Comparison of ENCODE assay signal across 14 cellular contexts in genomic region chr17:16464001-16464640, GRCh38. TPM values are rescaled to one million over a fixed set of nuclear protein-coding genes. Genes with fewer than 3 reads are reported as not detected.
DNase-seq lines count a peak whose midpoint lies in the region; ATAC-seq and TF ChIP-seq lines count a peak whose summit lies in the region.
"Had no signal": no experiment of that assay in that cellular context is flagged by ENCODE, and none has a peak within 500 bp of the region (broad histone marks: within the 10 kb centered on the region; RNA-seq: fewer than 3 reads in every experiment).

No MANE protein-coding gene starts in this region.

- TF ChIP-seq POLR2A in body of pancreas (IDR thresholded peaks at IDR 0.05), result no peak

- H3K79me2 ChIP-seq in H9 (ENCODE audit: insufficient read depth, low read length), result no peaks in the 10 kb centered on the region
- no peaks in the 10 kb centered on the region for H3K79me2 ChIP-seq in osteoblast (ENCODE audit: insufficient read depth, low read length)

- H3K4me1 ChIP-seq in BLaER1 (peaks cover 30% of the 10 kb centered on the region), H9 (ENCODE audit: insufficient read depth, low read length) (peaks cover 5% of the 10 kb centered on the region), body of pancreas (peaks cover 30% of the 10 kb centered on the region), osteoblast (ENCODE audit: insufficient read depth, low read length) (no peaks in the 10 kb centered on the region)
- H3K4me1 ChIP-seq: HAP-1 had no signal

- H4K20me1 ChIP-seq in BLaER1 (peaks cover 89% of the 10 kb centered on the region), H9 (ENCODE audit: control insufficient read depth, insufficient read depth, insufficient read length) (no peaks in the 10 kb centered on the region), osteoblast (ENCODE audit: insufficient read depth, low read length) (peaks cover 15% of the 10 kb centered on the region)

- no peak overlapping the region for H3K23ac ChIP-seq in H9 (ENCODE audit: insufficient read length, low read depth, low read length)

- H2BK5ac ChIP-seq in H9 (ENCODE audit: insufficient read length, low read length), result no peak overlapping the region

- no peak overlapping the region for H2BK15ac ChIP-seq in H9 (ENCODE audit: low read depth, low read length)

- H3K79me1 ChIP-seq in H9 (ENCODE audit: insufficient read depth, low read depth, low read length, poor library complexity, severe bottlenecking), result no peaks in the 10 kb centered on the region

- H3K36me3 ChIP-seq in BLaER1 (peaks cover 68% of the 10 kb centered on the region), body of pancreas (replicated peaks in 1 of 2; ENCODE audit: insufficient read depth in 1 of 2, low read depth in 2 of 2) (no peaks in the 10 kb centered on the region), osteoblast (ENCODE audit: insufficient read depth, low read length) (peaks cover 6% of the 10 kb centered on the region)
- H3K36me3 ChIP-seq: heart left ventricle, suprapubic skin had no signal

- H3K4ac ChIP-seq in H9 (ENCODE audit: low read depth, low read length), result no peak overlapping the region

- H4K5ac ChIP-seq in H9 (ENCODE audit: insufficient read length, low read depth, low read length), result no peak overlapping the region

- H3K27me3 ChIP-seq in BLaER1 (no peaks in the 10 kb centered on the region), H9 (ENCODE audit: insufficient read depth, low read length) (no peaks in the 10 kb centered on the region), body of pancreas (no peaks in the 10 kb centered on the region), osteoblast (ENCODE audit: insufficient read depth, low read length) (no peaks in the 10 kb centered on the region)
- H3K27me3 ChIP-seq: heart left ventricle, suprapubic skin had no signal

- H3K56ac ChIP-seq in H9 (ENCODE audit: insufficient read length, low read depth, low read length), result no peak overlapping the region

- no peak overlapping the region for H2AK5ac ChIP-seq in H9 (ENCODE audit: insufficient read length, low read length)

- H2AFZ ChIP-seq in H9 (ENCODE audit: low read length) (no peak overlapping the region), osteoblast (ENCODE audit: low read length) (no peak overlapping the region)

- WGBS in H9 (ENCODE audit: extremely low coverage, insufficient read length, low lambda C conversion rate), result no CpG with 5 or more reads among the region's 7 CpGs
- WGBS in body of pancreas, 2 donors, result 64 to 79% methylated on average over 6 to 7 of the region's 7 CpGs

- H2BK12ac ChIP-seq in H9 (ENCODE audit: insufficient read length, low read depth, low read length), result no peak overlapping the region

- peaks cover 0 to 12% (median 10%) of the 10 kb centered on the region in 3 experiments; a peak in 6 of 7 replicates for H3K36me3 Mint-ChIP-seq in H9 (ENCODE audit: insufficient read depth in 1 of 3, low read depth in 3 of 3)
- H3K36me3 Mint-ChIP-seq: activated naive CD8-positive, alpha-beta T cell treated with anti-CD3 and anti-CD28 coated beads for 36 hours had no signal

- intact Hi-C loops in body of pancreas (cut with DNase I), result no loop called here

- H3K27me3 Mint-ChIP-seq in H9 (ENCODE audit: low read depth), result no peaks in the 10 kb centered on the region
- H3K27me3 Mint-ChIP-seq: activated naive CD8-positive, alpha-beta T cell treated with anti-CD3 and anti-CD28 coated beads for 36 hours; CD4-positive, alpha-beta T cell had no signal

- no peak overlapping the region for H3K4me3 Mint-ChIP-seq in H9
- H3K4me3 Mint-ChIP-seq: activated naive CD8-positive, alpha-beta T cell treated with anti-CD3 and anti-CD28 coated beads for 36 hours; CD4-positive, alpha-beta T cell had no signal

- TF ChIP-seq CTCF in H9 (conservative IDR thresholded peaks at IDR 0.05) (no peak; the same call in 2 of the 3 replicates), body of pancreas (IDR thresholded peaks at IDR 0.05) (no peak), osteoblast (IDR thresholded peaks at IDR 0.05; ENCODE audit: extremely low read depth, low read depth, low read length) (no peak)

- no peaks in the 10 kb centered on the region for H3K9me3 Mint-ChIP-seq in H9
- H3K9me3 Mint-ChIP-seq: activated naive CD8-positive, alpha-beta T cell treated with anti-CD3 and anti-CD28 coated beads for 36 hours; CD4-positive, alpha-beta T cell had no signal

- no peak for DNase-seq in H9
- peak in 1 of 4 donors; percentile 36 for DNase-seq in body of pancreas
- peak; percentile 77 for DNase-seq in osteoblast (ENCODE audit: insufficient read length, low spot score, missing footprints)
- DNase-seq in LoVo (ENCODE audit: low spot score), result no peak
- no peak for DNase-seq in HuH-7.5 (ENCODE audit: low spot score)
- DNase-seq: activated CD4-positive, alpha-beta T cell treated with anti-CD3 and anti-CD28 coated beads for 4 hours; activated naive CD8-positive, alpha-beta T cell treated with anti-CD3 and anti-CD28 coated beads for 36 hours; CD4-positive, alpha-beta T cell; DND-41 had no signal

- 0 out of 2 replicates have a peak overlapping the region, but pooled peaks have one; percentile 16 for H3K27ac ChIP-seq in BLaER1
- no peak overlapping the region for H3K27ac ChIP-seq in H9 (ENCODE audit: insufficient read length, low read depth, low read length)
- peak overlapping the region in 2 of 4 donors; percentile 5 to 44 for H3K27ac ChIP-seq in body of pancreas
- H3K27ac ChIP-seq in osteoblast (ENCODE audit: low read depth, low read length), result no peak overlapping the region
- H3K27ac ChIP-seq: suprapubic skin had no signal

- no peak overlapping the region for H3K14ac ChIP-seq in H9 (ENCODE audit: insufficient read depth, low read length)

- H3K4me2 ChIP-seq in BLaER1 (peak overlapping the region; percentile 10), H9 (ENCODE audit: insufficient read depth, insufficient read length, low read length) (no peak overlapping the region), osteoblast (ENCODE audit: insufficient read depth, low read length) (no peak overlapping the region)

- H3K9me3 ChIP-seq in BLaER1, result no peaks in the 10 kb centered on the region
- H3K9me3 ChIP-seq in H9 (ENCODE audit: control insufficient read depth, low read depth, low read length), result no peaks in the 10 kb centered on the region
- H3K9me3 ChIP-seq in body of pancreas, result no peaks in the 10 kb centered on the region
- no peaks in the 10 kb centered on the region for H3K9me3 ChIP-seq in osteoblast (ENCODE audit: low read depth, low read length)
- H3K9me3 ChIP-seq: HAP-1, heart left ventricle, suprapubic skin had no signal

- no peak overlapping the region for H3T11ph ChIP-seq in H9 (ENCODE audit: low read length)

- H2BK20ac ChIP-seq in H9 (ENCODE audit: low read depth, low read length, poor library complexity, severe bottlenecking), result no peak overlapping the region

- H3K4me3 ChIP-seq in BLaER1 (no peak overlapping the region), body of pancreas (no peak overlapping the region), osteoblast (ENCODE audit: insufficient read depth, low read length) (no peak overlapping the region)
- H3K4me3 ChIP-seq: HAP-1, heart left ventricle, suprapubic skin had no signal

- ATAC-seq in body of pancreas (peak; percentile 11), HG03565 (IDR thresholded peaks at IDR 0.05; ENCODE audit: unreplicated experiment) (no peak)

- peak overlapping the region; percentile 40 to 63 (median 44); a peak in 2 of 7 replicates for H3K27ac Mint-ChIP-seq in H9
- H3K27ac Mint-ChIP-seq: activated naive CD8-positive, alpha-beta T cell treated with anti-CD3 and anti-CD28 coated beads for 36 hours; CD4-positive, alpha-beta T cell had no signal

- H2BK120ac ChIP-seq in H9 (ENCODE audit: low read depth, low read length, poor library complexity, severe bottlenecking), result no peak overlapping the region

- no peak overlapping the region for H3K18ac ChIP-seq in H9 (ENCODE audit: insufficient read length, low read depth, low read length)

- no peak overlapping the region for H4K91ac ChIP-seq in H9 (ENCODE audit: insufficient read length, low read depth, low read length)

- peak overlapping the region; percentile 1; the same call in 1 of the 2 replicates for H3K9ac ChIP-seq in BLaER1
- H3K9ac ChIP-seq in H9 (ENCODE audit: extremely low read depth, insufficient read length, low read length), result no peak overlapping the region

- no peak overlapping the region for H4K8ac ChIP-seq in H9 (replicated peaks; ENCODE audit: insufficient read length, low read depth, low read length)

- peaks cover 26 to 46% of the 10 kb centered on the region in 2 experiments for H3K4me1 Mint-ChIP-seq in H9

- no peaks in the 10 kb centered on the region for H3K23me2 ChIP-seq in H9 (ENCODE audit: insufficient read length, low read depth, low read length, poor library complexity, severe bottlenecking)

RNA-seq across cellular contexts. Expression of gene LRRC75A, which starts 27.9 kb away (rescaled TPM):
- total RNA-seq in H9 (2021), result 9.4 and 10.1 TPM in 2 replicates
- 1 to 10 TPM; 4.9 to 7.6 TPM for total RNA-seq in body of pancreas
- total RNA-seq in osteoblast, result 0.88 and 1.4 TPM in 2 replicates

RNA-seq across cellular contexts. Expression of gene TRPV2, which starts 48.8 kb away (rescaled TPM):
- total RNA-seq in H9 (2021) (1.0 and 1.1 TPM in 2 replicates), body of pancreas (10 to 100 TPM in 1 of 2 donors, 1 to 10 TPM in 1; 4.7 to 30.7 TPM), osteoblast (62.5 and 71.3 TPM in 2 replicates)
